In the genomic region with DNA sequence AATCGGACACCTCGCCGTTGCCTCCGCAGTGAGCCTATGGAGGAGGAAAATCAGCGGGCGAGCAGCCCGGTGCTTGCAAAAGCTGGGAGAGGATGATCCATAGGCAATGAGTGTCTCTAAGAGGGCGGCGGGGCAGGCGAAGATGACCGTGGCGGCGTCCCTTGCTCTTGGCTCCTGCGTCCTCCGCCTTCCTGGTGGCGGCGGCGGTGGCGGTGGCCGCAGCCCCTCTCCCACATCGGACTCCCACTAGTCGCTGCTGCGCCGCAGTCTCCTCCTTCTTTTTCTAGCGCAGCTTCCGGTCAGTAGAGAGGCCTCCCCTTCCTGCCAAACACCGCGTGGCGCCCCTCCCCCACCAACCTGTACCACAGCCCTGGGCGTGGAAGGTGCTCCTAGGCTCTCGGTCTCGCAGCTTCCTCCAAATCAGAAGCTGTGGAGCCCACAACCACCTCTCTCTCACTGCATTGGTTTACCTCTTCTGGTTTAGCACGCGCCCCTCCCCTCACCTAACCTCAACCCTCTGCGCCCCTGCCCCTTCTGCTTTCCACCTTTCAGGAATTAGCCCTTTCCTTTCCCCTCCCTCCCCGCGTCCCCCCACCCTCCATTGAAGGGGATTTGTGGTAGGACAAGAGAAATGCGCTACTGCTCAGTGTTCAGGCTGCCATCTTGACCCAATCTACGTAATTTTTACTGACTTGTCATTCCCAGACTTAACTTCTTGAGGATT, we compare ENCODE assay signal across 8 cellular contexts. TPM values are rescaled to one million over a fixed set of nuclear protein-coding genes. Genes with fewer than 3 reads are reported as not detected.
DNase-seq lines count a peak whose midpoint lies in the region; ATAC-seq and TF ChIP-seq lines count a peak whose summit lies in the region.

SPIN3 (minus strand) TSS at position 271 of the 724 bp plus-strand sequence. CDS start 594 bp downstream, outside the sequence.

- H3K27ac ChIP-seq in mesodermal cell (ENCODE audit: low read depth, low read length, severe bottlenecking), result peak within 1 kb of the TSS; percentile 60

- peaks cover 21% of the 10 kb centered on the region for H3K36me3 ChIP-seq in mesodermal cell (ENCODE audit: control insufficient read depth, insufficient read depth, low read length)

- no peaks in the 10 kb centered on the region for H3K4me1 ChIP-seq in mesodermal cell (ENCODE audit: control insufficient read depth, insufficient read depth, low read length, poor library complexity, severe bottlenecking)

- ATAC-seq in GM19043 (IDR thresholded peaks at IDR 0.05; ENCODE audit: low read depth, unreplicated experiment) (peak; percentile 96), HG03175 (IDR thresholded peaks at IDR 0.05; ENCODE audit: unreplicated experiment) (peak; percentile 97)

- H3K9me3 ChIP-seq in mesodermal cell (ENCODE audit: control insufficient read depth, low read length), result no peaks in the 10 kb centered on the region

- 0% methylated on average over 2 to 6 of the region's 39 CpGs for WGBS in mesodermal cell (ENCODE audit: insufficient coverage in 2 of 2), 2 experiments

- TF ChIP-seq CTCF in AG10803 (conservative IDR thresholded peaks at IDR 0.05; ENCODE audit: low read length), result no peak

- H3K4me3 ChIP-seq in AG10803 (ENCODE audit: low read length) (peak within 1 kb of the TSS; percentile 75), mesodermal cell (ENCODE audit: extremely low read depth, insufficient read depth, low read length, poor library complexity, severe bottlenecking) (peak within 1 kb of the TSS; percentile 58)

- peak; percentile 58 for DNase-seq in AG10803 (ENCODE audit: low read depth)
- DNase-seq in NCI-H774 (lab: John Stamatoyannopoulos, UW), result peak; percentile 72
- peak; percentile 46 for DNase-seq in activated CD8-positive, alpha-beta memory T cell treated with anti-CD3 and anti-CD28 coated beads, Interleukin-2, amount 50 U/mL, for 4 hours
- DNase-seq in epidermal melanocyte (ENCODE audit: insufficient read length, low spot score), result peak; percentile 23
- DNase-seq in stimulated activated CD8-positive, alpha-beta memory T cell treated with anti-CD3 and anti-CD28 coated beads, Interleukin-12 subunit alpha, Interleukin-12 subunit beta, amount 100 ng/mL, for 24 hours (ENCODE audit: extremely low read depth), result peak; percentile 31

RNA-seq across cellular contexts. Expression of gene SPIN3, which starts in this region (rescaled TPM):
- polyA plus RNA-seq in mesodermal cell (2013, experiment 1 of 2), result 6.5 TPM
- polyA plus RNA-seq in mesodermal cell (2013, experiment 2 of 2), result 6.4 TPM

Comparison
In these comparisons a context has a peak if more than half of its experiments do, and no peak if none do; other contexts are left out.
1. Peak in every context shown above with its lines: DNase-seq, ATAC-seq, H3K4me3 ChIP-seq and H3K27ac ChIP-seq.